ENCODE assay signal across 8 cellular contexts in the genomic region with DNA sequence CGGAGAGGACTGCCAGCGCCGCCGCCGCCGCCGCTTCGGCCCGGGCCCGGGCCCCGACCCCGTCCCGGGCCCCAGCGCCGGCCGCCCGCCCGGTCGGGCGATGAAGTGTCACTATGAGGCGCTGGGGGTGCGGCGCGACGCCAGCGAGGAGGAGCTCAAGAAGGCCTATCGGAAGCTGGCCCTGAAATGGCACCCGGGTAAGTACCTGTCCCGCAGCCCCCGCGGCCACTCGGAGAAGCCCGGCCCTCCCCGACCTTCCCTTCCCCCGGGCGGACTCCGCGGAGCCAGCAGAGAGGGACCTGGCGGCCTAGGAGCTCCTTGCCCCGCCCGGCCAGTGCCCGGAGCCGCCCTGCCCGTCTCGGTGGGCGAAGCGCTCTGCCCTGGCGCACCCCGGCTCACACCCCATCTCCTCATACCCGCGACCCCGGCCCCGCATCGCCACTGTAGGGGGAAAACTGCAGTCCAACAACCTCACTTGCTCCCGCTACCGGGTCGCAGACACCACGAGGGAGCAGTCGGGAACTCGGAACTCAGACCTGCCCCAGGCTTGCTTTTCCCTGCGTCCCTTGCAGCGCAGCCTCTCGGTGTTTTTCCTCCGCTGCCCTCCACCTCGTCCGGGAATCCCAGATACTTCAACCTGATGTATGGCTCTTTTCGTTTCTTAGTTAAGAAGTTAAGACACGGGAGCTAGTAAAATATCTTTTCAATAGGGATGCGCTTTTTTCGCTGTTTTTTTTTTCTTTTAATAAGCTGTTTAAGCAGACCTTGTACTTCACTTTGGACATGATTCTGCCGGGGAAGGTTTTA. TPM values are rescaled to one million over a fixed set of nuclear protein-coding genes. Genes with fewer than 3 reads are reported as not detected.
DNase-seq lines count a peak whose midpoint lies in the region; ATAC-seq and TF ChIP-seq lines count a peak whose summit lies in the region.

No MANE protein-coding gene starts in this region.

- no peak for TF ChIP-seq RAD21 in HCT116 (IDR thresholded peaks at IDR 0.05; ENCODE audit: low read depth)

- no peak for TF ChIP-seq POLR2A in HCT116 (IDR thresholded peaks at IDR 0.05; ENCODE audit: borderline replicate concordance, extremely low read depth, insufficient read depth, insufficient read length)
- TF ChIP-seq POLR2A in testis (IDR thresholded peaks at IDR 0.05) = no peak

- WGBS in testis, 2 donors = 1 to 2% methylated on average over 27 to 57 of the region's 71 CpGs

- H4K20me1 ChIP-seq in HCT116 (ENCODE audit: insufficient read depth) = peaks cover 7% of the 10 kb centered on the region
- no peaks in the 10 kb centered on the region for H4K20me1 ChIP-seq in MM.1S (ENCODE audit: insufficient read depth, low read length)

- RAD21 ChIA-PET in HCT116 (lab: Charles Lee; ENCODE audit: low non-redundant PET in 1 of 2, low total read pairs in 2 of 2, uncharacterized antibody in 2 of 2, unreplicated experiment in 2 of 2) = interaction anchor here in 1 of 2 experiments (0.9 kb wide), 1 partner anchor 14 kb away, joined by 6 read pairs; the partner anchor contains the start of genes BRIX1 and RAD1

- peak overlapping the region; percentile 88 for H3K27ac ChIP-seq in HCT116 (ENCODE audit: low read depth, low read length)
- H3K27ac ChIP-seq in MM.1S (ENCODE audit: low read length) = peak overlapping the region; percentile 72
- peak overlapping the region; percentile 92 to 96 for H3K27ac ChIP-seq in testis

- H3K9ac ChIP-seq in HCT116 (ENCODE audit: low read length) (peak overlapping the region; percentile 92), MM.1S (ENCODE audit: low read length) (peak overlapping the region; percentile 86)

- peaks cover 15 to 24% of the 10 kb centered on the region in 2 experiments for H3K4me1 ChIP-seq in HCT116 (ENCODE audit: control insufficient read depth in 1 of 2, insufficient read depth in 2 of 2, low read length in 2 of 2)
- H3K4me1 ChIP-seq in MM.1S (ENCODE audit: low read length) = peaks cover 11% of the 10 kb centered on the region
- H3K4me1 ChIP-seq in testis = peaks cover 15% of the 10 kb centered on the region

- H2AFZ ChIP-seq in HCT116 (ENCODE audit: low read depth, low read length, poor library complexity, severe bottlenecking) = no peak overlapping the region
- H2AFZ ChIP-seq in MM.1S (ENCODE audit: low read length) = peak overlapping the region; percentile 85

- H3K36me3 ChIP-seq in HCT116 (ENCODE audit: control insufficient read depth in 1 of 2, insufficient read depth in 2 of 2, low read length in 2 of 2) (peaks cover 13 to 16% of the 10 kb centered on the region in 2 experiments), MM.1S (replicated peaks; ENCODE audit: insufficient read depth, low read length) (peaks cover 10% of the 10 kb centered on the region; the same call in 1 of the 2 replicates), testis (ENCODE audit: low read depth, missing control alignments) (no peaks in the 10 kb centered on the region)

- intact Hi-C loops in HCT116 (cut with micrococcal nuclease) = loop anchor here (1.0 to 10.0 kb wide), 2 partner anchors 15 to 1485 kb away; partner anchors contain the start of genes BRIX1, RAD1 and TARS1
- intact Hi-C loops in testis (cut with DNase I; ENCODE audit: low total_unique reads) = no loop called here

- H3K27me3 ChIP-seq in HCT116 (ENCODE audit: insufficient read depth, low read length) = no peaks in the 10 kb centered on the region
- no peaks in the 10 kb centered on the region for H3K27me3 ChIP-seq in MM.1S (replicated peaks; ENCODE audit: insufficient read depth, low read length)
- no peaks in the 10 kb centered on the region for H3K27me3 ChIP-seq in testis

- peaks cover 68% of the 10 kb centered on the region for H3K79me2 ChIP-seq in HCT116 (ENCODE audit: insufficient read depth, low read length)
- peaks cover 50% of the 10 kb centered on the region for H3K79me2 ChIP-seq in MM.1S (ENCODE audit: low read length)

- DNase-seq in GM04504 (ENCODE audit: low read depth) (peak; percentile 56), HCT116 (ENCODE audit: low read depth, low spot score) (peak; percentile 73), MM.1S (peak; percentile 87), SK-N-DZ (ENCODE audit: low spot score) (peak; percentile 80), glomerular visceral epithelial cell (ENCODE audit: extremely low spot score) (peak; percentile 91), omental fat pad (ENCODE audit: low spot score) (peak; percentile 44), testis (peak; percentile 90)
- peak; percentile 83 for DNase-seq in activated naive CD4-positive, alpha-beta T cell treated with anti-CD3 and anti-CD28 coated beads, Interleukin-2, amount 50 U/mL, for 16 hours

- POLR2A ChIA-PET in HCT116 (lab: Charles Lee) = interaction anchor here (1.0 to 2.3 kb wide), 3 partner anchors 12 to 448 kb away, joined by 3 to 26 read pairs (median 4); partner anchors contain the start of genes BRIX1 and RAD1

- H3K4me2 ChIP-seq in HCT116 (ENCODE audit: low read length) = peak overlapping the region; percentile 80
- H3K4me2 ChIP-seq in MM.1S (ENCODE audit: low read depth, low read length) = peak overlapping the region; percentile 72

- H3K9me2 ChIP-seq in HCT116 (ENCODE audit: insufficient read depth) (no peaks in the 10 kb centered on the region), MM.1S (replicated peaks; ENCODE audit: insufficient read depth, low read length) (no peaks in the 10 kb centered on the region)

- H3F3A ChIP-seq in MM.1S (ENCODE audit: insufficient read depth, low read length) = peaks cover 30% of the 10 kb centered on the region

- H3K4me3 ChIP-seq in HCT116 (replicated peaks in 1 of 2; ENCODE audit: low read depth in 1 of 2, low read length in 2 of 2) = peak overlapping the region; percentile 90 to 93
- peak overlapping the region; percentile 85 for H3K4me3 ChIP-seq in MM.1S (ENCODE audit: low read length)
- peak overlapping the region; percentile 84 to 93 for H3K4me3 ChIP-seq in testis

- no TSS peak for BruUV-seq in HCT116 (replicated peaks; lab: Mats Ljungman, UMichigan)

- TF ChIP-seq CTCF in HCT116 (IDR thresholded peaks at IDR 0.05 in 2 of 3, conservative IDR thresholded peaks at IDR 0.05 in 1 of 3; ENCODE audit: borderline replicate concordance in 1 of 3, insufficient read depth in 1 of 3, low read depth in 2 of 3, low read length in 2 of 3) (no peak), MM.1S (IDR thresholded peaks at IDR 0.05; ENCODE audit: low read length) (no peak), omental fat pad (IDR thresholded peaks at IDR 0.05) (no peak), testis (IDR thresholded peaks at IDR 0.05) (no peak)

- H3K9me3 ChIP-seq in HCT116 (ENCODE audit: control insufficient read depth in 1 of 2, insufficient read depth in 1 of 2, low read depth in 1 of 2, low read length in 2 of 2) (no peaks in the 10 kb centered on the region), MM.1S (replicated peaks; ENCODE audit: insufficient read depth, low read length) (no peaks in the 10 kb centered on the region), testis (no peaks in the 10 kb centered on the region)

- peak; percentile 80 for ATAC-seq in HCT116
- ATAC-seq in omental fat pad (ENCODE audit: low FRiP score) = peak; percentile 77

- CTCF ChIA-PET in HCT116 (lab: Charles Lee) = interaction anchor here (1.0 to 1.9 kb wide), 2 partner anchors 15 to 253 kb away, joined by 3 to 5 read pairs; partner anchors contain the start of genes BRIX1 and RAD1

TF ChIP-seq in HCT116, 20 proteins besides CTCF, POLR2A, EP300 and RAD21:
- TF ChIP-seq ZFX (IDR thresholded peaks at IDR 0.05) (peak; percentile 68), JUND (IDR thresholded peaks at IDR 0.05) (no peak)

RNA-seq across cellular contexts. Expression of gene DNAJC21, which starts 0.6 kb away (rescaled TPM):
- total RNA-seq in HCT116 (2021; ENCODE audit: unreplicated experiment) (34.7 TPM), omental fat pad (10 to 100 TPM; 26.2 to 38.9 (median 30.1) TPM), testis (10 to 100 TPM; 58.3 to 75.4 TPM)
- polyA plus RNA-seq in HCT116 (2012) = 21.4 and 24.7 TPM in 2 replicates
- 36.8 and 43.3 TPM in 2 replicates for polyA plus RNA-seq in SK-N-DZ (2014; cell fraction: cytosol; rRNA removed)
- 22.7 and 26.9 TPM in 2 replicates for polyA plus RNA-seq in SK-N-DZ (2014; cell fraction: nucleus; rRNA removed)
- polyA plus RNA-seq in testis (ENCODE audit: insufficient read depth, low read depth, low replicate concordance) = 63.0 TPM

RNA-seq across cellular contexts. Expression of gene BRIX1, which starts 14.4 kb away (rescaled TPM):
- total RNA-seq in HCT116 (2021; ENCODE audit: unreplicated experiment) = 76.4 TPM
- 14.4 and 22.8 TPM in 2 replicates for polyA plus RNA-seq in HCT116 (2012)
- polyA plus RNA-seq in SK-N-DZ (2014; cell fraction: cytosol; rRNA removed) = 64.2 and 71.1 TPM in 2 replicates
- 65.9 and 68.3 TPM in 2 replicates for polyA plus RNA-seq in SK-N-DZ (2014; cell fraction: nucleus; rRNA removed)
- total RNA-seq in omental fat pad = 10 to 100 TPM; 14.6 to 57.8 (median 23.8) TPM
- total RNA-seq in testis = 10 to 100 TPM; 23.2 to 25.0 TPM
- polyA plus RNA-seq in testis (ENCODE audit: insufficient read depth, low read depth, low replicate concordance) = 18.4 TPM

RNA-seq across cellular contexts. Expression of gene RAD1, which starts 14.6 kb away (rescaled TPM):
- total RNA-seq in HCT116 (2021; ENCODE audit: unreplicated experiment) (24.8 TPM), omental fat pad (10 to 100 TPM; 12.3 to 22.9 (median 16.0) TPM), testis (10 to 100 TPM; 45.5 to 45.7 TPM)
- 21.6 and 26.3 TPM in 2 replicates for polyA plus RNA-seq in HCT116 (2012)
- polyA plus RNA-seq in SK-N-DZ (2014; cell fraction: cytosol; rRNA removed) = 37.4 and 54.2 TPM in 2 replicates
- 26.0 and 43.2 TPM in 2 replicates for polyA plus RNA-seq in SK-N-DZ (2014; cell fraction: nucleus; rRNA removed)
- polyA plus RNA-seq in testis (ENCODE audit: insufficient read depth, low read depth, low replicate concordance) = 41.4 TPM

Comparison
In these comparisons a context has a peak if more than half of its experiments do, and no peak if none do; other contexts are left out.
1. Peak in every context shown above with its lines: DNase-seq, ATAC-seq, H3K4me3 ChIP-seq and H3K27ac ChIP-seq.